Comparison of ENCODE assay signal across 15 cellular contexts in genomic region chr6:13349811-13350506, GRCh38.
"Had no signal": no experiment of that assay in that cellular context is flagged by ENCODE, and none has a peak within 500 bp of the region (broad histone marks: within the 10 kb centered on the region; RNA-seq: fewer than 3 reads in every experiment).

No MANE protein-coding gene starts in this region.

- H3K36me3 Mint-ChIP-seq: natural killer cell had no signal

- H3K9me3 ChIP-seq: colonic mucosa, thyroid gland, vagina had no signal

- H3K27me3 ChIP-seq: cardiac muscle cell, colonic mucosa, foreskin keratinocyte, thyroid gland, vagina had no signal

- H3K36me3 ChIP-seq: cardiac muscle cell, colonic mucosa, thyroid gland, vagina had no signal

- H3K27me3 Mint-ChIP-seq: activated T-helper 17 cell treated with anti-CD3 and anti-CD28 coated beads, Interleukin-2, amount 50 U/mL, for 72 hours had no signal

- H3K4me3 ChIP-seq: cardiac muscle cell, colonic mucosa, thyroid gland, vagina had no signal

- H3K27ac Mint-ChIP-seq: activated T-helper 17 cell treated with anti-CD3 and anti-CD28 coated beads, Interleukin-2, amount 50 U/mL, for 72 hours; natural killer cell had no signal

- ATAC-seq: activated T-helper 17 cell treated with anti-CD3 and anti-CD28 coated beads, Interleukin-2, amount 50 U/mL, for 72 hours; foreskin keratinocyte; left colon; natural killer cell had no signal

- H3K4me1 ChIP-seq: colonic mucosa, thyroid gland had no signal

- H3K4me3 Mint-ChIP-seq: activated T-helper 17 cell treated with anti-CD3 and anti-CD28 coated beads, Interleukin-2, amount 50 U/mL, for 72 hours; natural killer cell had no signal

- H3K9me3 Mint-ChIP-seq: activated T-helper 17 cell treated with anti-CD3 and anti-CD28 coated beads, Interleukin-2, amount 50 U/mL, for 72 hours; natural killer cell had no signal

- H3K27ac ChIP-seq: colonic mucosa, foreskin keratinocyte, thyroid gland, vagina had no signal

- DNase-seq: activated CD4-positive, CD25-positive, alpha-beta regulatory T cell treated with anti-CD3 and anti-CD28 coated beads, Interleukin-2, amount 50 U/mL, for 72 hours; activated naive CD4-positive, alpha-beta T cell treated with Interleukin-2 at 50 U/mL for 16 hours; activated T-cell treated with anti-CD3 and anti-CD28 coated beads for 4 hours; aorta; colonic mucosa; foreskin keratinocyte; glutamatergic neuron; left colon; natural killer cell; occipital lobe; stimulated activated CD4-positive, alpha-beta T cell treated with anti-CD3 and anti-CD28 coated beads, Interleukin-1b, Interleukin-23, amount 100 ng/mL, for 48 hours; thyroid gland had no signal
